ENCODE assay signal across 26 cellular contexts in the genomic region with DNA sequence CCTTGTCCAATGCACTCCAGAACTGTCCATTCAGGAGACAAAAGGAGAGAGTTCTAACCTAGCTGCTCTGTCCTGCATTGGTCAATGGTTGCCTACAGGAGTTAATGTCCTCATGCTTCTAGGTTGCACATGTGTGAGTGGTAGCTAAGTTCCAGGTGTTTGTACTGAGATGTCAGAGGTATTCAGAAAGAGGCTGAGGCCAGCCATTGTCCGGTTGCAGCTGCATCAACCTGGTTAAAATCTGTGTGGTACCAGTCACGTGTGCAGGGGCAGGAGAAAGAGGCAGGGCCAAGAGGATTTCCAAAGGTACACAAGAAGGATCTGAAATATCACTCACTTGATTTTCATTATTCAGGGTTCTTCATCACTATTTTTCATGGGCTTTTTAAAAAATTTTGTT.
DNase-seq lines count a peak whose midpoint lies in the region; ATAC-seq and TF ChIP-seq lines count a peak whose summit lies in the region.
"Had no signal": no experiment of that assay in that cellular context is flagged by ENCODE, and none has a peak within 500 bp of the region (broad histone marks: within the 10 kb centered on the region; RNA-seq: fewer than 3 reads in every experiment).

No MANE protein-coding gene starts in this region.

- H4K20me1 ChIP-seq in H9 (ENCODE audit: control insufficient read depth, insufficient read depth, insufficient read length), result no peaks in the 10 kb centered on the region
- H4K20me1 ChIP-seq in osteoblast (ENCODE audit: insufficient read depth, low read length), result no peaks in the 10 kb centered on the region
- H4K20me1 ChIP-seq in neural progenitor cell (ENCODE audit: low read depth), result no peaks in the 10 kb centered on the region
- H4K20me1 ChIP-seq: BLaER1 had no signal

- H4K5ac ChIP-seq in H9 (ENCODE audit: insufficient read length, low read depth, low read length), result no peak overlapping the region

- no peak overlapping the region for H2BK5ac ChIP-seq in H9 (ENCODE audit: insufficient read length, low read length)

- no peak overlapping the region for H4K8ac ChIP-seq in H9 (replicated peaks; ENCODE audit: insufficient read length, low read depth, low read length)

- H3K9me3 Mint-ChIP-seq in H9 (peaks cover 0 to 1% of the 10 kb centered on the region in 2 experiments; a peak in 1 of 5 replicates), WTC11 (peaks cover 10% of the 10 kb centered on the region), neural progenitor cell (peaks cover 2% of the 10 kb centered on the region)
- H3K9me3 Mint-ChIP-seq: CD4-positive, CD25-positive, alpha-beta regulatory T cell; CD8-positive, alpha-beta memory T cell had no signal

- no peak overlapping the region for H3K23ac ChIP-seq in H9 (ENCODE audit: insufficient read length, low read depth, low read length)

- H3K4me1 ChIP-seq in H9 (ENCODE audit: insufficient read depth, low read length) (no peaks in the 10 kb centered on the region), osteoblast (ENCODE audit: insufficient read depth, low read length) (peaks cover 23% of the 10 kb centered on the region), neural progenitor cell (no peaks in the 10 kb centered on the region)
- H3K4me1 ChIP-seq: A549, BE2C, BLaER1 had no signal

- H3K56ac ChIP-seq in H9 (ENCODE audit: insufficient read length, low read depth, low read length), result no peak overlapping the region

- H2BK120ac ChIP-seq in H9 (ENCODE audit: low read depth, low read length, poor library complexity, severe bottlenecking), result no peak overlapping the region

- H3K27me3 Mint-ChIP-seq in H9 (ENCODE audit: low read depth) (no peaks in the 10 kb centered on the region), WTC11 (ENCODE audit: low read depth) (no peaks in the 10 kb centered on the region), neural progenitor cell (ENCODE audit: insufficient read depth, low read depth) (peaks cover 2% of the 10 kb centered on the region)
- H3K27me3 Mint-ChIP-seq: CD4-positive, CD25-positive, alpha-beta regulatory T cell had no signal

- H3K9ac ChIP-seq in H9 (ENCODE audit: extremely low read depth, insufficient read length, low read length) (no peak overlapping the region), neural progenitor cell (no peak overlapping the region)
- H3K9ac ChIP-seq: BLaER1 had no signal

- H3K4me2 ChIP-seq in H9 (ENCODE audit: insufficient read depth, insufficient read length, low read length) (no peak overlapping the region), osteoblast (ENCODE audit: insufficient read depth, low read length) (no peak overlapping the region), neural progenitor cell (no peak overlapping the region)
- H3K4me2 ChIP-seq: A549, BLaER1 had no signal

- no peak for TF ChIP-seq CTCF in H9 (conservative IDR thresholded peaks at IDR 0.05)
- no peak for TF ChIP-seq CTCF in WTC11 (IDR thresholded peaks at IDR 0.05)
- no peak for TF ChIP-seq CTCF in osteoblast (IDR thresholded peaks at IDR 0.05; ENCODE audit: extremely low read depth, low read depth, low read length)
- TF ChIP-seq CTCF in neural progenitor cell (IDR thresholded peaks at IDR 0.05), result no peak

- H2AK5ac ChIP-seq in H9 (ENCODE audit: insufficient read length, low read length), result no peak overlapping the region

- H3K4me3 Mint-ChIP-seq in H9 (no peak overlapping the region), WTC11 (no peak overlapping the region), neural progenitor cell (no peak overlapping the region)
- H3K4me3 Mint-ChIP-seq: CD14-positive monocyte; CD4-positive, alpha-beta memory T cell; CD4-positive, CD25-positive, alpha-beta regulatory T cell; CD8-positive, alpha-beta memory T cell had no signal

- H3F3A ChIP-seq in neural progenitor cell (ENCODE audit: low read depth), result no peaks in the 10 kb centered on the region

- no peak for DNase-seq in H9
- DNase-seq in NCI-H146 (lab: John Stamatoyannopoulos, UW), result peak; percentile 54
- DNase-seq in WTC11 (ENCODE audit: low spot score), result no peak
- DNase-seq in osteoblast (ENCODE audit: insufficient read length, low spot score, missing footprints), result no peak
- DNase-seq in neural progenitor cell (ENCODE audit: low spot score), result no peak
- DNase-seq: BE2C; C1 segment of cervical spinal cord; CD4-positive, alpha-beta memory T cell; CD4-positive, CD25-positive, alpha-beta regulatory T cell; CD8-positive, alpha-beta memory T cell; COR-L47; DMS 273 treated with DMSO at 0.1 percent for 48 hours; DMS153; DMS53; DMS79; DND-41; EL; GDM1 had no signal

- no peak overlapping the region for H3K14ac ChIP-seq in H9 (ENCODE audit: insufficient read depth, low read length)

- H3K4ac ChIP-seq in H9 (ENCODE audit: low read depth, low read length), result no peak overlapping the region

- H2BK20ac ChIP-seq in H9 (ENCODE audit: low read depth, low read length, poor library complexity, severe bottlenecking), result no peak overlapping the region

- no peaks in the 10 kb centered on the region for H3K27me3 ChIP-seq in H9 (ENCODE audit: insufficient read depth, low read length)
- H3K27me3 ChIP-seq in osteoblast (ENCODE audit: insufficient read depth, low read length), result no peaks in the 10 kb centered on the region
- no peaks in the 10 kb centered on the region for H3K27me3 ChIP-seq in neural progenitor cell
- H3K27me3 ChIP-seq: BE2C, BLaER1 had no signal

- H3K79me2 ChIP-seq in H9 (ENCODE audit: insufficient read depth, low read length) (no peaks in the 10 kb centered on the region), osteoblast (ENCODE audit: insufficient read depth, low read length) (no peaks in the 10 kb centered on the region), neural progenitor cell (ENCODE audit: low read depth) (no peaks in the 10 kb centered on the region)

- H3T11ph ChIP-seq in H9 (ENCODE audit: low read length), result no peak overlapping the region

- H3K18ac ChIP-seq in H9 (ENCODE audit: insufficient read length, low read depth, low read length), result no peak overlapping the region

- CTCF ChIA-PET in WTC11 (lab: Charles Lee), result interaction anchor here (0.9 to 1.8 kb wide), 3 partner anchors 29 to 119 kb away, joined by 3 to 4 read pairs (median 3); no protein-coding TSS in a partner anchor

- H4K91ac ChIP-seq in H9 (ENCODE audit: insufficient read length, low read depth, low read length), result peak overlapping the region; percentile 63

- no peaks in the 10 kb centered on the region for H3K23me2 ChIP-seq in H9 (ENCODE audit: insufficient read length, low read depth, low read length, poor library complexity, severe bottlenecking)

- H2AFZ ChIP-seq in H9 (ENCODE audit: low read length) (no peak overlapping the region), osteoblast (ENCODE audit: low read length) (peak overlapping the region; percentile 12), neural progenitor cell (replicated peaks) (no peak overlapping the region)

- peaks cover 0 to 6% (median 0%) of the 10 kb centered on the region in 3 experiments; a peak in 1 of 7 replicates for H3K36me3 Mint-ChIP-seq in H9 (ENCODE audit: insufficient read depth in 1 of 3, low read depth in 3 of 3)
- no peaks in the 10 kb centered on the region; the same call in 1 of the 2 replicates for H3K36me3 Mint-ChIP-seq in WTC11
- peaks cover 13% of the 10 kb centered on the region for H3K36me3 Mint-ChIP-seq in neural progenitor cell
- H3K36me3 Mint-ChIP-seq: CD14-positive monocyte; CD4-positive, alpha-beta memory T cell; CD4-positive, CD25-positive, alpha-beta regulatory T cell; CD8-positive, alpha-beta memory T cell had no signal

- WGBS in H9 (ENCODE audit: extremely low coverage, insufficient read length, low lambda C conversion rate), result no CpG with 5 or more reads among the region's 2 CpGs

- no peak overlapping the region for H2BK12ac ChIP-seq in H9 (ENCODE audit: insufficient read length, low read depth, low read length)

- H3K27ac Mint-ChIP-seq in H9 (peak overlapping the region in 1 of 3 experiments; percentile 9; a peak in 1 of 7 replicates), WTC11 (no peak overlapping the region), neural progenitor cell (no peak overlapping the region)
- H3K27ac Mint-ChIP-seq: CD14-positive monocyte; CD4-positive, alpha-beta memory T cell; CD4-positive, CD25-positive, alpha-beta regulatory T cell; CD8-positive, alpha-beta memory T cell had no signal

- H3K36me3 ChIP-seq in osteoblast (ENCODE audit: insufficient read depth, low read length) (no peaks in the 10 kb centered on the region), neural progenitor cell (no peaks in the 10 kb centered on the region)
- H3K36me3 ChIP-seq: BE2C, BLaER1 had no signal

- no peaks in the 10 kb centered on the region for H3K79me1 ChIP-seq in H9 (ENCODE audit: insufficient read depth, low read depth, low read length, poor library complexity, severe bottlenecking)

- H3K9me3 ChIP-seq in H9 (ENCODE audit: control insufficient read depth, low read depth, low read length) (no peaks in the 10 kb centered on the region), osteoblast (ENCODE audit: low read depth, low read length) (no peaks in the 10 kb centered on the region), neural progenitor cell (ENCODE audit: low read depth) (no peaks in the 10 kb centered on the region)
- H3K9me3 ChIP-seq: A549, BE2C, BLaER1 had no signal

- H3K27ac ChIP-seq in H9 (ENCODE audit: insufficient read length, low read depth, low read length), result no peak overlapping the region
- H3K27ac ChIP-seq in osteoblast (ENCODE audit: low read depth, low read length), result no peak overlapping the region
- no peak overlapping the region for H3K27ac ChIP-seq in neural progenitor cell
- H3K27ac ChIP-seq: 22Rv1, A549, BLaER1 had no signal

- POLR2A ChIA-PET in WTC11 (lab: Charles Lee), result interaction anchor here (0.6 kb wide), 1 partner anchor 27 kb away, joined by 5 read pairs; no protein-coding TSS in a partner anchor

- ATAC-seq in WTC11 (no peak), GM21447 (IDR thresholded peaks at IDR 0.05; ENCODE audit: unreplicated experiment) (no peak), GM18873 (IDR thresholded peaks at IDR 0.05; ENCODE audit: low FRiP score, unreplicated experiment) (no peak), HG02610 (IDR thresholded peaks at IDR 0.05; ENCODE audit: unreplicated experiment) (no peak)
- ATAC-seq: A549, GM12878 had no signal

- H3K4me3 ChIP-seq in osteoblast (ENCODE audit: insufficient read depth, low read length), result no peak overlapping the region
- H3K4me3 ChIP-seq in neural progenitor cell, result no peak overlapping the region
- H3K4me3 ChIP-seq: A549, BLaER1, GM12878 had no signal

- no peak overlapping the region for H2BK15ac ChIP-seq in H9 (ENCODE audit: low read depth, low read length)

- H3K4me1 Mint-ChIP-seq in H9 (peaks cover 0 to under 1% of the 10 kb centered on the region in 2 experiments; a peak in 2 of 4 replicates), WTC11 (peaks cover 3% of the 10 kb centered on the region), neural progenitor cell (no peaks in the 10 kb centered on the region)
- H3K4me1 Mint-ChIP-seq: CD14-positive monocyte had no signal

TF ChIP-seq in WTC11, 78 proteins besides CTCF, POLR2A, EP300 and RAD21 (continues in another document):
- TF ChIP-seq FOXP1 (CRISPR knock-in tag; IDR thresholded peaks at IDR 0.05; ENCODE audit: borderline replicate concordance) (no peak), ZBTB21 (CRISPR knock-in tag; IDR thresholded peaks at IDR 0.05; ENCODE audit: borderline replicate concordance) (no peak), ZNF671 (CRISPR knock-in tag; IDR thresholded peaks at IDR 0.05) (0 out of 2 replicates have a peak, but pooled peaks have one; percentile 41), CREB1 (CRISPR knock-in tag; IDR thresholded peaks at IDR 0.05) (no peak)
